Comparison of ENCODE assay signal across 16 cellular contexts in genomic region chr18:10370716-10371115, GRCh38.
A peak's percentile ranks its signal among the peaks of the same experiment; 100 is the strongest.
DNase-seq lines count a peak whose midpoint lies in the region; ATAC-seq and TF ChIP-seq lines count a peak whose summit lies in the region.
"Had no signal": no experiment of that assay in that cellular context is flagged by ENCODE, and none has a peak within 500 bp of the region (broad histone marks: within the 10 kb centered on the region; RNA-seq: fewer than 3 reads in every experiment).

No MANE protein-coding gene starts in this region.

- H3K36me3 ChIP-seq in mesendoderm (ENCODE audit: control insufficient read depth, insufficient read depth, low read length), result no peaks in the 10 kb centered on the region
- H3K36me3 ChIP-seq: BLaER1 had no signal

- H3K27me3 ChIP-seq in mesendoderm (ENCODE audit: insufficient read depth, low read length, poor library complexity), result no peaks in the 10 kb centered on the region
- H3K27me3 ChIP-seq: BLaER1 had no signal

- H3K9ac ChIP-seq in mesendoderm (ENCODE audit: low read length), result no peak overlapping the region
- H3K9ac ChIP-seq: BLaER1 had no signal

- H3K4me3 Mint-ChIP-seq in activated CD4-positive, alpha-beta T cell treated with anti-CD3 and anti-CD28 coated beads, Interleukin-2, amount 10 ng/mL, durations not matched to agents 24 days and 14 days, result no peak overlapping the region
- no peak overlapping the region for H3K4me3 Mint-ChIP-seq in activated CD4-positive, alpha-beta T cell treated with anti-CD3 and anti-CD28 coated beads, Interleukin-2, amount 10 ng/mL, durations not matched to agents 7 days and 5 days
- H3K4me3 Mint-ChIP-seq in glutamatergic neuron (ENCODE audit: unreplicated experiment), result no peak overlapping the region
- H3K4me3 Mint-ChIP-seq: CD14-positive monocyte; CD4-positive, alpha-beta memory T cell; GM23338 had no signal

- H2BK5ac ChIP-seq in mesendoderm (ENCODE audit: low read length), result no peak overlapping the region

- DNase-seq in activated CD4-positive, alpha-beta T cell treated with anti-CD3 and anti-CD28 coated beads, Interleukin-2, amount 10 ng/mL, durations not matched to agents 24 days and 14 days, result peak; percentile 23
- DNase-seq in activated CD4-positive, alpha-beta T cell treated with anti-CD3 and anti-CD28 coated beads, Interleukin-2, amount 10 ng/mL, durations not matched to agents 7 days and 5 days, result no peak
- DNase-seq in glutamatergic neuron (no peak), mesendoderm (peak; percentile 28), DMS153 treated with DMSO at 0.1 percent for 48 hours (lab: John Stamatoyannopoulos, UW; ENCODE audit: unreplicated experiment) (no peak)
- DNase-seq: 8988T; CD4-positive, alpha-beta memory T cell; DMS153; DMS79 treated with DMSO at 0.1 percent for 48 hours; HCEC 1CT had no signal

- no peaks in the 10 kb centered on the region for H3K9me3 Mint-ChIP-seq in activated CD4-positive, alpha-beta T cell treated with anti-CD3 and anti-CD28 coated beads, Interleukin-2, amount 10 ng/mL, durations not matched to agents 24 days and 14 days
- H3K9me3 Mint-ChIP-seq in activated CD4-positive, alpha-beta T cell treated with anti-CD3 and anti-CD28 coated beads, Interleukin-2, amount 10 ng/mL, durations not matched to agents 7 days and 5 days, result no peaks in the 10 kb centered on the region
- H3K9me3 Mint-ChIP-seq in glutamatergic neuron (ENCODE audit: unreplicated experiment), result peaks cover 11% of the 10 kb centered on the region
- H3K9me3 Mint-ChIP-seq: CD4-positive, alpha-beta memory T cell; GM23338 had no signal

- CTCF ChIA-PET in activated CD4-positive, alpha-beta T cell treated with anti-CD3 and anti-CD28 coated beads, Interleukin-2, amount 10 ng/mL, durations not matched to agents 7 days and 5 days (lab: Charles Lee), result no interaction called here

- no peak overlapping the region for H3K18ac ChIP-seq in mesendoderm (ENCODE audit: low read length)

- H3K23ac ChIP-seq in mesendoderm (ENCODE audit: low read length), result no peak overlapping the region

- no peak overlapping the region for H2BK120ac ChIP-seq in mesendoderm (ENCODE audit: low read depth, low read length)

- H4K5ac ChIP-seq in mesendoderm (ENCODE audit: low read length), result no peak overlapping the region

- no CpG with 5 or more reads among the region's 7 CpGs for WGBS in mesendoderm (ENCODE audit: extremely low coverage, insufficient coverage, low lambda C conversion rate)

- H3K79me1 ChIP-seq in mesendoderm (ENCODE audit: low read length), result no peaks in the 10 kb centered on the region

- H3K4ac ChIP-seq in mesendoderm (ENCODE audit: low read depth, low read length), result no peak overlapping the region

- H3K79me2 ChIP-seq in mesendoderm (ENCODE audit: control insufficient read depth, insufficient read depth, low read length), result no peaks in the 10 kb centered on the region

- no peaks in the 10 kb centered on the region for H3K4me1 Mint-ChIP-seq in activated CD4-positive, alpha-beta T cell treated with anti-CD3 and anti-CD28 coated beads, Interleukin-2, amount 10 ng/mL, durations not matched to agents 24 days and 14 days
- H3K4me1 Mint-ChIP-seq in activated CD4-positive, alpha-beta T cell treated with anti-CD3 and anti-CD28 coated beads, Interleukin-2, amount 10 ng/mL, durations not matched to agents 7 days and 5 days, result no peaks in the 10 kb centered on the region
- H3K4me1 Mint-ChIP-seq in glutamatergic neuron (ENCODE audit: low read depth, unreplicated experiment), result peaks cover 23% of the 10 kb centered on the region
- H3K4me1 Mint-ChIP-seq: CD4-positive, alpha-beta memory T cell had no signal

- ATAC-seq in GM19351 (IDR thresholded peaks at IDR 0.05; ENCODE audit: unreplicated experiment), result no peak
- no peak for ATAC-seq in activated CD4-positive, CD25-positive, alpha-beta regulatory T cell treated with anti-CD3 and anti-CD28 coated beads, Interleukin-2, amount 50 U/mL, for 24 hours
- ATAC-seq: GM12878 had no signal

- POLR2A ChIA-PET in activated CD4-positive, alpha-beta T cell treated with anti-CD3 and anti-CD28 coated beads, Interleukin-2, amount 10 ng/mL, durations not matched to agents 7 days and 5 days (lab: Charles Lee), result no interaction called here

- H3K27ac ChIP-seq in mesendoderm (ENCODE audit: low read depth, low read length), result no peak overlapping the region
- H3K27ac ChIP-seq: BLaER1 had no signal

- peaks cover 2% of the 10 kb centered on the region for H3K4me1 ChIP-seq in mesendoderm (ENCODE audit: control insufficient read depth, low read depth, low read length)

- no peak overlapping the region for H3K4me2 ChIP-seq in mesendoderm (ENCODE audit: low read length)
- H3K4me2 ChIP-seq: BLaER1, GM23338 had no signal

- no peaks in the 10 kb centered on the region for H3K27me3 Mint-ChIP-seq in activated CD4-positive, alpha-beta T cell treated with anti-CD3 and anti-CD28 coated beads, Interleukin-2, amount 10 ng/mL, durations not matched to agents 24 days and 14 days
- peaks cover 2% of the 10 kb centered on the region for H3K27me3 Mint-ChIP-seq in activated CD4-positive, alpha-beta T cell treated with anti-CD3 and anti-CD28 coated beads, Interleukin-2, amount 10 ng/mL, durations not matched to agents 7 days and 5 days
- peaks cover 6% of the 10 kb centered on the region for H3K27me3 Mint-ChIP-seq in glutamatergic neuron (ENCODE audit: unreplicated experiment)

- TF ChIP-seq CTCF in glutamatergic neuron (IDR thresholded peaks at IDR 0.05; ENCODE audit: partially characterized antibody, unreplicated experiment), result no peak

- no peak overlapping the region for H3K56ac ChIP-seq in mesendoderm (ENCODE audit: low read length)

- H2AK5ac ChIP-seq in mesendoderm (ENCODE audit: low read length), result no peak overlapping the region

- H4K8ac ChIP-seq in mesendoderm (ENCODE audit: low read depth, low read length), result no peak overlapping the region

- intact Hi-C loops in activated CD4-positive, alpha-beta T cell treated with anti-CD3 and anti-CD28 coated beads, Interleukin-2, amount 10 ng/mL, durations not matched to agents 24 days and 14 days (cut with micrococcal nuclease), result no loop called here

- H3K27ac Mint-ChIP-seq in activated CD4-positive, alpha-beta T cell treated with anti-CD3 and anti-CD28 coated beads, Interleukin-2, amount 10 ng/mL, durations not matched to agents 24 days and 14 days, result no peak overlapping the region
- no peak overlapping the region for H3K27ac Mint-ChIP-seq in activated CD4-positive, alpha-beta T cell treated with anti-CD3 and anti-CD28 coated beads, Interleukin-2, amount 10 ng/mL, durations not matched to agents 7 days and 5 days
- H3K27ac Mint-ChIP-seq in glutamatergic neuron (ENCODE audit: unreplicated experiment), result peak overlapping the region; percentile 8
- H3K27ac Mint-ChIP-seq: CD4-positive, alpha-beta memory T cell; GM23338 had no signal

- H3K4me3 ChIP-seq in mesendoderm (ENCODE audit: low read length), result no peak overlapping the region
- H3K4me3 ChIP-seq: BLaER1, GM12878, GM23338 had no signal

- no peak overlapping the region for H2BK15ac ChIP-seq in mesendoderm (replicated peaks; ENCODE audit: low read depth)

- H3K36me3 Mint-ChIP-seq in activated CD4-positive, alpha-beta T cell treated with anti-CD3 and anti-CD28 coated beads, Interleukin-2, amount 10 ng/mL, durations not matched to agents 24 days and 14 days (ENCODE audit: low read depth), result no peaks in the 10 kb centered on the region
- no peaks in the 10 kb centered on the region for H3K36me3 Mint-ChIP-seq in activated CD4-positive, alpha-beta T cell treated with anti-CD3 and anti-CD28 coated beads, Interleukin-2, amount 10 ng/mL, durations not matched to agents 7 days and 5 days (ENCODE audit: low read depth)
- H3K36me3 Mint-ChIP-seq in glutamatergic neuron (ENCODE audit: unreplicated experiment), result peaks cover 13% of the 10 kb centered on the region
- H3K36me3 Mint-ChIP-seq: CD14-positive monocyte; CD4-positive, alpha-beta memory T cell had no signal

Comparison
In these comparisons a context has a peak if more than half of its experiments do, and no peak if none do; other contexts are left out.
1. DNase-seq: peak in activated CD4-positive, alpha-beta T cell treated with anti-CD3 and anti-CD28 coated beads, Interleukin-2, amount 10 ng/mL, durations not matched to agents 24 days and 14 days (single experiment) and mesendoderm (single experiment); none in activated CD4-positive, alpha-beta T cell treated with anti-CD3 and anti-CD28 coated beads, Interleukin-2, amount 10 ng/mL, durations not matched to agents 7 days and 5 days (single experiment), glutamatergic neuron (single experiment) and DMS153 treated with DMSO at 0.1 percent for 48 hours (single experiment).